ENCODE assay signal across 19 cellular contexts in genomic region chr5:57414857-57415256, GRCh38.
DNase-seq lines count a peak whose midpoint lies in the region; TF ChIP-seq lines count a peak whose summit lies in the region.
"Had no signal": no experiment of that assay in that cellular context is flagged by ENCODE, and none has a peak within 500 bp of the region (broad histone marks: within the 10 kb centered on the region; RNA-seq: fewer than 3 reads in every experiment).

No MANE protein-coding gene starts in this region.

- 64% methylated on average over 2 of the region's 2 CpGs for WGBS in prostate gland

- no peaks in the 10 kb centered on the region for H4K20me1 ChIP-seq in osteoblast (ENCODE audit: insufficient read depth, low read length)

- TF ChIP-seq CTCF in AG10803 (conservative IDR thresholded peaks at IDR 0.05; ENCODE audit: low read length) (no peak), osteoblast (IDR thresholded peaks at IDR 0.05; ENCODE audit: extremely low read depth, low read depth, low read length) (no peak), prostate gland (IDR thresholded peaks at IDR 0.05) (no peak)

- DNase-seq in AG08395 (ENCODE audit: low spot score) (peak; percentile 14), AG10803 (ENCODE audit: low read depth) (peak; percentile 9), adipocyte (ENCODE audit: low read depth) (peak; percentile 27), osteoblast (ENCODE audit: insufficient read length, low spot score, missing footprints) (peak; percentile 52), prostate gland (ENCODE audit: low spot score) (no peak), ecto neural progenitor cell (ENCODE audit: low spot score) (no peak), DMS79 treated with DMSO at 0.1 percent for 48 hours (lab: John Stamatoyannopoulos, UW) (no peak)
- DNase-seq: Calu3; CD8-positive, alpha-beta memory T cell; DMS153; NCI-H1092 treated with DMSO at 0.1 percent for 48 hours; NCI-H1436 treated with DMSO at 0.1 percent for 48 hours; NCI-H2029; NCI-H226; NCI-H510A treated with DMSO at 0.1 percent for 48 hours; NCI-H748 treated with DMSO at 0.1 percent for 48 hours; Peyer's patch had no signal

- H3K9me3 ChIP-seq in adipocyte (ENCODE audit: control insufficient read depth, low read length) (no peaks in the 10 kb centered on the region), osteoblast (ENCODE audit: low read depth, low read length) (no peaks in the 10 kb centered on the region), prostate gland (no peaks in the 10 kb centered on the region)
- H3K9me3 ChIP-seq: Peyer's patch had no signal

- intact Hi-C loops in prostate gland (cut with DNase I): no loop called here

- H3K9ac ChIP-seq in adipocyte (ENCODE audit: low read length): no peak overlapping the region
- H3K9ac ChIP-seq: KMS-11 had no signal

- H2AFZ ChIP-seq in osteoblast (ENCODE audit: low read length): no peak overlapping the region

- TF ChIP-seq POLR2A in prostate gland (IDR thresholded peaks at IDR 0.05): no peak

- no peaks in the 10 kb centered on the region for H3K79me2 ChIP-seq in osteoblast (ENCODE audit: insufficient read depth, low read length)

- H3K27me3 ChIP-seq in adipocyte (replicated peaks; ENCODE audit: control insufficient read depth, insufficient read depth, low read length) (no peaks in the 10 kb centered on the region), osteoblast (ENCODE audit: insufficient read depth, low read length) (no peaks in the 10 kb centered on the region), prostate gland (replicated peaks; ENCODE audit: insufficient read depth) (no peaks in the 10 kb centered on the region)
- H3K27me3 ChIP-seq: Peyer's patch had no signal

- H3K4me3 ChIP-seq in AG10803 (ENCODE audit: low read length) (no peak overlapping the region), adipocyte (ENCODE audit: low read length) (no peak overlapping the region), osteoblast (ENCODE audit: insufficient read depth, low read length) (no peak overlapping the region), prostate gland (no peak overlapping the region)
- H3K4me3 ChIP-seq: Peyer's patch had no signal

- H3K4me1 ChIP-seq in adipocyte (ENCODE audit: control insufficient read depth, insufficient read depth, low read length) (peaks cover 57% of the 10 kb centered on the region), osteoblast (ENCODE audit: insufficient read depth, low read length) (peaks cover 8% of the 10 kb centered on the region), prostate gland (replicated peaks) (no peaks in the 10 kb centered on the region)
- H3K4me1 ChIP-seq: Peyer's patch had no signal

- H3K36me3 ChIP-seq in adipocyte (ENCODE audit: control insufficient read depth, insufficient read depth, low read length, severe bottlenecking) (no peaks in the 10 kb centered on the region), osteoblast (ENCODE audit: insufficient read depth, low read length) (no peaks in the 10 kb centered on the region), prostate gland (no peaks in the 10 kb centered on the region)
- H3K36me3 ChIP-seq: Peyer's patch had no signal

- no peak overlapping the region for H3K4me2 ChIP-seq in osteoblast (ENCODE audit: insufficient read depth, low read length)
- H3K4me2 ChIP-seq: KMS-11 had no signal

- H3K27ac ChIP-seq in osteoblast (ENCODE audit: low read depth, low read length) (no peak overlapping the region), prostate gland (no peak overlapping the region)
- H3K27ac ChIP-seq: C4-2B, KMS-11, Peyer's patch had no signal

Comparison
In these comparisons a context has a peak if more than half of its experiments do, and no peak if none do; other contexts are left out.
1. DNase-seq: peak in AG08395 (single experiment), AG10803 (single experiment), adipocyte (single experiment) and osteoblast (single experiment); none in prostate gland (single experiment), ecto neural progenitor cell (single experiment) and DMS79 treated with DMSO at 0.1 percent for 48 hours (single experiment).